Comparison of ENCODE assay signal across 8 cellular contexts in genomic region chr11:62805991-62806441, GRCh38. TPM values are rescaled to one million over a fixed set of nuclear protein-coding genes. Genes with fewer than 3 reads are reported as not detected.
DNase-seq lines count a peak whose midpoint lies in the region; ATAC-seq and TF ChIP-seq lines count a peak whose summit lies in the region.

No MANE protein-coding gene starts in this region.

- CTCF ChIA-PET in SK-N-SH (lab: Yijun Ruan, JAX): interaction anchor here (0.9 to 1.8 kb wide), 6 partner anchors 11 to 78 kb away, joined by 3 to 9 read pairs (median 4); partner anchors contain the start of gene SLC3A2

- no peak for TF ChIP-seq POLR2A in vagina (IDR thresholded peaks at IDR 0.05)

- no peak for TF ChIP-seq EP300 in SK-N-SH (IDR thresholded peaks at IDR 0.05; ENCODE audit: borderline replicate concordance in 1 of 2, low read depth in 1 of 2, low read length in 1 of 2)

- POLR2A ChIA-PET in SK-N-SH (lab: Yijun Ruan, JAX): interaction anchor here (0.6 to 3.7 kb wide), 12 partner anchors 9 to 53 kb away, joined by 3 to 27 read pairs (median 4); partner anchors contain the start of genes STX5, TEX54 and ZBTB3

- peaks cover 25% of the 10 kb centered on the region for H3F3A ChIP-seq in SK-N-SH (replicated peaks; ENCODE audit: insufficient read depth)

- ATAC-seq in HG03521 (IDR thresholded peaks at IDR 0.05; ENCODE audit: unreplicated experiment): no peak

- no peak for TF ChIP-seq CTCF in SK-N-SH (IDR thresholded peaks at IDR 0.05)
- no peak for TF ChIP-seq CTCF in dorsolateral prefrontal cortex (IDR thresholded peaks at IDR 0.05 in 54 of 56, conservative IDR thresholded peaks at IDR 0.05 in 2 of 56; ENCODE audit: low read depth in 1 of 56, partially characterized antibody in 56 of 56)
- no peak for TF ChIP-seq CTCF in vagina (IDR thresholded peaks at IDR 0.05)

- H3K9me2 ChIP-seq in SK-N-SH: no peaks in the 10 kb centered on the region

- TF ChIP-seq RAD21 in SK-N-SH (IDR thresholded peaks at IDR 0.05; ENCODE audit: low read length): no peak

- H3K9me3 ChIP-seq in SK-N-SH: no peaks in the 10 kb centered on the region
- no peaks in the 10 kb centered on the region for H3K9me3 ChIP-seq in vagina

- H3K36me3 ChIP-seq in SK-N-SH (replicated peaks in 1 of 2; ENCODE audit: control insufficient read depth in 1 of 2, insufficient read depth in 2 of 2, low read length in 1 of 2) (peaks cover 23 to 28% of the 10 kb centered on the region in 2 experiments), vagina (peaks cover 6 to 32% of the 10 kb centered on the region in 2 donors)

- DNase-seq in NCI-H2227 (lab: John Stamatoyannopoulos, UW; ENCODE audit: unreplicated experiment) (peak; percentile 59), NCI-H2227 treated with DMSO at 0.1 percent for 48 hours (lab: John Stamatoyannopoulos, UW) (no peak), SK-N-SH (peak; percentile 37), dorsolateral prefrontal cortex (no peak), myocyte (ENCODE audit: low read depth) (peak; percentile 67), vagina (ENCODE audit: extremely low spot score in 2 of 2) (no peak), GOT3 (lab: John Stamatoyannopoulos, UW) (no peak)

- peak overlapping the region; percentile 93 for H3K9ac ChIP-seq in SK-N-SH

- H2AFZ ChIP-seq in SK-N-SH (ENCODE audit: low read depth): no peak overlapping the region

- H3K79me2 ChIP-seq in SK-N-SH (ENCODE audit: insufficient read depth): peaks cover 41% of the 10 kb centered on the region

- WGBS in SK-N-SH (ENCODE audit: low lambda C conversion rate): 26% methylated on average over 9 of the region's 11 CpGs

- H3K4me3 ChIP-seq in SK-N-SH (ENCODE audit: low read depth in 2 of 2, low read length in 1 of 2) (peak overlapping the region; percentile 91 to 94), dorsolateral prefrontal cortex (peak overlapping the region; percentile 66 to 99 (median 90)), vagina (peak overlapping the region; percentile 77 to 85)

- intact Hi-C loops in dorsolateral prefrontal cortex (cut with DNase I) (loop anchor here in 1 of 2 donors (2.0 kb wide), 1 partner anchor 19 kb away; the partner anchor contains the start of gene TMEM179B), vagina (cut with DNase I) (no loop called here)

- H3K27ac ChIP-seq in SK-N-SH (ENCODE audit: low read depth in 2 of 2, low read length in 1 of 2) (peak overlapping the region; percentile 45 to 73; a peak in 3 of 4 replicates), dorsolateral prefrontal cortex (peak overlapping the region in 57 of 59 donors; percentile 26 to 97 (median 87)), vagina (peak overlapping the region; percentile 93)

- H3K4me1 ChIP-seq in SK-N-SH (ENCODE audit: control insufficient read depth in 1 of 2, insufficient read depth in 2 of 2, low read depth in 1 of 2, low read length in 1 of 2): peaks cover 8 to 18% of the 10 kb centered on the region in 2 experiments
- H3K4me1 ChIP-seq in vagina: peaks cover 45% of the 10 kb centered on the region

- H3K27me3 ChIP-seq in SK-N-SH (ENCODE audit: insufficient read depth) (no peaks in the 10 kb centered on the region), dorsolateral prefrontal cortex (no peaks in the 10 kb centered on the region), vagina (no peaks in the 10 kb centered on the region)

- peaks cover 16% of the 10 kb centered on the region for H4K20me1 ChIP-seq in SK-N-SH (ENCODE audit: insufficient read depth)

- peak overlapping the region; percentile 84 for H3K4me2 ChIP-seq in SK-N-SH

TF ChIP-seq in SK-N-SH, 30 proteins besides CTCF, POLR2A, EP300 and RAD21:
- TF ChIP-seq TAF1 (IDR thresholded peaks at IDR 0.05; ENCODE audit: borderline replicate concordance, low read depth, low read length): no peak
- TF ChIP-seq JUND (IDR thresholded peaks at IDR 0.05): no peak
- TF ChIP-seq TEAD4 (IDR thresholded peaks at IDR 0.05; ENCODE audit: borderline replicate concordance, insufficient read depth): no peak
- no peak for TF ChIP-seq NFIC (IDR thresholded peaks at IDR 0.05; ENCODE audit: borderline replicate concordance)
- TF ChIP-seq SMC3 (IDR thresholded peaks at IDR 0.05; ENCODE audit: low read depth, low read length): no peak
- no peak for TF ChIP-seq FOXM1 (IDR thresholded peaks at IDR 0.05; ENCODE audit: low read depth)
- TF ChIP-seq, protein P1, sequence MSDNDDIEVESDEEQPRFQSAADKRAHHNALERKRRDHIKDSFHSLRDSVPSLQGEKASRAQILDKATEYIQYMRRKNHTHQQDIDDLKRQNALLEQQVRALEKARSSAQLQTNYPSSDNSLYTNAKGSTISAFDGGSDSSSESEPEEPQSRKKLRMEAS (IDR thresholded peaks at IDR 0.05; ENCODE audit: low read depth): no peak
- TF ChIP-seq GABPA (IDR thresholded peaks at IDR 0.05; ENCODE audit: low read depth): no peak
- no peak for TF ChIP-seq PBX3 (IDR thresholded peaks at IDR 0.05)
- no peak for TF ChIP-seq POLR2AphosphoS5 (IDR thresholded peaks at IDR 0.05; ENCODE audit: low read depth, low read length)
- TF ChIP-seq NRF1 (IDR thresholded peaks at IDR 0.05; ENCODE audit: low read depth, low read length): no peak

RNA-seq across cellular contexts. Expression of gene NXF1, which starts 0.8 kb away (rescaled TPM):
- 47.6 and 59.7 TPM in 2 replicates for polyA plus RNA-seq in SK-N-SH (2012; rRNA removed)
- 31.5 and 34.2 TPM in 2 replicates for polyA plus RNA-seq in SK-N-SH (2012; cell fraction: cytosol; rRNA removed)
- 220 and 356 TPM in 2 replicates for polyA plus RNA-seq in SK-N-SH (2012; cell fraction: nucleus; rRNA removed)
- total RNA-seq in dorsolateral prefrontal cortex (100 to 1,000 TPM in 2 of 120 experiments, 10 to 100 TPM in 118; 45.9 to 110 (median 66.3) TPM), myocyte (44.0 and 48.5 TPM in 2 replicates), vagina (64.1 TPM)
- 61.6 TPM for polyA plus RNA-seq in myocyte (2012)

RNA-seq across cellular contexts. Expression of gene TMEM223, which starts 14.2 kb away (rescaled TPM):
- 30.4 and 40.7 TPM in 2 replicates for polyA plus RNA-seq in SK-N-SH (2012; rRNA removed)
- polyA plus RNA-seq in SK-N-SH (2012; cell fraction: cytosol; rRNA removed): 22.5 and 31.3 TPM in 2 replicates
- 48.4 and 58.3 TPM in 2 replicates for polyA plus RNA-seq in SK-N-SH (2012; cell fraction: nucleus; rRNA removed)
- total RNA-seq in dorsolateral prefrontal cortex (10 to 100 TPM; 10.1 to 27.1 (median 19.7) TPM), myocyte (23.9 and 33.4 TPM in 2 replicates), vagina (19.6 TPM)
- 20.9 TPM for polyA plus RNA-seq in myocyte (2012)

RNA-seq across cellular contexts. Expression of gene TMEM179B, which starts 18.8 kb away (rescaled TPM):
- polyA plus RNA-seq in SK-N-SH (2012; rRNA removed): 69.6 and 73.3 TPM in 2 replicates
- 48.9 and 58.6 TPM in 2 replicates for polyA plus RNA-seq in SK-N-SH (2012; cell fraction: cytosol; rRNA removed)
- polyA plus RNA-seq in SK-N-SH (2012; cell fraction: nucleus; rRNA removed): 41.5 and 64.1 TPM in 2 replicates
- 10 to 100 TPM; 12.2 to 34.2 (median 19.6) TPM for total RNA-seq in dorsolateral prefrontal cortex
- total RNA-seq in myocyte: 30.9 and 52.2 TPM in 2 replicates
- 75.8 TPM for polyA plus RNA-seq in myocyte (2012)
- total RNA-seq in vagina: 61.9 TPM

RNA-seq across cellular contexts. Expression of gene STX5, which starts 25.8 kb away (rescaled TPM):
- polyA plus RNA-seq in SK-N-SH (2012; rRNA removed): 24.2 and 27.4 TPM in 2 replicates
- 15.8 and 24.5 TPM in 2 replicates for polyA plus RNA-seq in SK-N-SH (2012; cell fraction: cytosol; rRNA removed)
- polyA plus RNA-seq in SK-N-SH (2012; cell fraction: nucleus; rRNA removed): 14.1 and 24.6 TPM in 2 replicates
- 10 to 100 TPM; 32.4 to 53.5 (median 41.9) TPM for total RNA-seq in dorsolateral prefrontal cortex
- 25.1 and 27.4 TPM in 2 replicates for total RNA-seq in myocyte
- 53.4 TPM for polyA plus RNA-seq in myocyte (2012)
- total RNA-seq in vagina: 35.6 TPM

RNA-seq across cellular contexts. Expression of gene TEX54, which starts 26.6 kb away (rescaled TPM):
- not detected in 2 replicates for polyA plus RNA-seq in SK-N-SH (2012; rRNA removed)
- polyA plus RNA-seq in SK-N-SH (2012; cell fraction: cytosol; rRNA removed): not detected in 2 replicates
- polyA plus RNA-seq in SK-N-SH (2012; cell fraction: nucleus; rRNA removed): not detected in 2 replicates
- 1 to 10 TPM in 1 of 120 experiments, not detected in 119; 2.6 TPM for total RNA-seq in dorsolateral prefrontal cortex
- total RNA-seq in myocyte: not detected in 2 replicates
- polyA plus RNA-seq in myocyte (2012): 0.84 TPM
- total RNA-seq in vagina: not detected

Comparison
In these comparisons a context has a peak if more than half of its experiments do, and no peak if none do; other contexts are left out.
1. DNase-seq: peak in NCI-H2227 (single experiment), SK-N-SH (single experiment) and myocyte (single experiment); none in NCI-H2227 treated with DMSO at 0.1 percent for 48 hours (single experiment), dorsolateral prefrontal cortex (0 of 10), vagina (0 of 2) and GOT3 (single experiment).
2. Peak in every context shown above with its lines, with median percentiles within 50 percentile points of each other: H3K27ac ChIP-seq and H3K4me3 ChIP-seq.